1 cellular context compared by ENCODE assay signal in genomic region chr7:1022356-1022755, GRCh38.
TF ChIP-seq lines count a peak whose summit lies in the region.

No MANE protein-coding gene starts in this region.

TF ChIP-seq in GM23338, 12 proteins besides CTCF, POLR2A, EP300 and RAD21 (continued from another document):
- no peak for TF ChIP-seq REST (IDR thresholded peaks at IDR 0.05; ENCODE audit: unreplicated experiment)
- TF ChIP-seq EZH2 (IDR thresholded peaks at IDR 0.05; ENCODE audit: low read depth, unreplicated experiment), result no peak
- no peak for TF ChIP-seq EZH2phosphoT487 (IDR thresholded peaks at IDR 0.05; ENCODE audit: unreplicated experiment)
- no peak for TF ChIP-seq ZNF114 (CRISPR knock-in tag; IDR thresholded peaks at IDR 0.05)
- TF ChIP-seq ZNF331 (CRISPR knock-in tag; IDR thresholded peaks at IDR 0.05; ENCODE audit: low read depth), result no peak
